ENCODE assay signal across 1 cellular context in genomic region chr4:150874386-150875226, GRCh38.
TF ChIP-seq lines count a peak whose summit lies in the region.

No MANE protein-coding gene starts in this region.

TF ChIP-seq in WTC11, 78 proteins besides CTCF, POLR2A, EP300 and RAD21 (continued from another document):
- TF ChIP-seq AR (CRISPR knock-in tag; IDR thresholded peaks at IDR 0.05) (no peak), ZMAT4 (CRISPR knock-in tag; IDR thresholded peaks at IDR 0.05) (no peak), ATF3 (CRISPR knock-in tag; conservative IDR thresholded peaks at IDR 0.05) (no peak)
